In genomic region chrX:154734101-154734781, GRCh38 we compare ENCODE assay signal across 8 cellular contexts. TPM values are rescaled to one million over a fixed set of nuclear protein-coding genes. Genes with fewer than 3 reads are reported as not detected.
DNase-seq lines count a peak whose midpoint lies in the region; ATAC-seq and TF ChIP-seq lines count a peak whose summit lies in the region.

No MANE protein-coding gene starts in this region.

- peaks cover 8% of the 10 kb centered on the region; the same call in 1 of the 2 replicates for H4K20me1 ChIP-seq in BLaER1

- no peak for TF ChIP-seq CTCF in adrenal gland (IDR thresholded peaks at IDR 0.05)
- TF ChIP-seq CTCF in left lung (IDR thresholded peaks at IDR 0.05) = no peak

- H3K9me3 ChIP-seq in BLaER1 (no peaks in the 10 kb centered on the region), adrenal gland (replicated peaks in 1 of 3) (no peaks in the 10 kb centered on the region), left lung (no peaks in the 10 kb centered on the region), thymus (ENCODE audit: control insufficient read depth) (no peaks in the 10 kb centered on the region)

- H3K4me1 ChIP-seq in BLaER1 (peaks cover 89% of the 10 kb centered on the region), adrenal gland (replicated peaks in 1 of 2) (peaks cover 13 to 60% of the 10 kb centered on the region in 2 donors), left lung (peaks cover 41 to 97% of the 10 kb centered on the region in 2 donors), thymus (ENCODE audit: control insufficient read depth, insufficient read depth, low read length) (peaks cover 9% of the 10 kb centered on the region)

- peak overlapping the region; percentile 32; the same call in 1 of the 2 replicates for H3K9ac ChIP-seq in BLaER1

- in situ Hi-C loops in KBM-7 (cut with MboI; ENCODE audit: low pct_unique_long_range_greater_than_20kb, low sequenced_read_pairs) = no loop called here

- 37 to 56% (median 44%) methylated on average over 4 to 8 of the region's 8 CpGs for WGBS in adrenal gland, 4 donors
- WGBS in thymus = 6% methylated on average over 8 of the region's 8 CpGs

- H3K4me3 ChIP-seq in BLaER1 = peak overlapping the region; percentile 15; the same call in 1 of the 2 replicates
- no peak overlapping the region for H3K4me3 ChIP-seq in adrenal gland
- H3K4me3 ChIP-seq in left lung = no peak overlapping the region
- H3K4me3 ChIP-seq in thymus (ENCODE audit: low read length) = no peak overlapping the region

- H3K4me2 ChIP-seq in BLaER1 = peak overlapping the region; percentile 64

- H3K36me3 ChIP-seq in BLaER1 = no peaks in the 10 kb centered on the region
- no peaks in the 10 kb centered on the region for H3K36me3 ChIP-seq in adrenal gland (replicated peaks in 1 of 2)
- H3K36me3 ChIP-seq in left lung = no peaks in the 10 kb centered on the region
- no peaks in the 10 kb centered on the region for H3K36me3 ChIP-seq in thymus (ENCODE audit: control insufficient read depth, insufficient read depth)

- TF ChIP-seq POLR2A in adrenal gland (IDR thresholded peaks at IDR 0.05) = no peak

- H3K27ac ChIP-seq in BLaER1 (peak overlapping the region; percentile 62), adrenal gland (peak overlapping the region in 4 of 5 donors; percentile 14 to 81 (median 54)), left lung (peak overlapping the region; percentile 78 to 89), thymus (ENCODE audit: low read depth) (peak overlapping the region; percentile 44)

- peak; percentile 85 for DNase-seq in KBM-7
- peak in 3 of 7 donors; percentile 31 to 58 (median 40) for DNase-seq in adrenal gland
- DNase-seq in left lung = peak; percentile 52 to 65
- DNase-seq in NCI-H69 (lab: John Stamatoyannopoulos, UW) = no peak
- no peak for DNase-seq in NCI-H345 treated with DMSO at 0.1 percent for 48 hours (lab: John Stamatoyannopoulos, UW; ENCODE audit: unreplicated experiment)
- DNase-seq in cortex of kidney (lab: John Stamatoyannopoulos, UW) = no peak

- peaks cover 97% of the 10 kb centered on the region for H3K27me3 ChIP-seq in BLaER1
- peaks cover 7% of the 10 kb centered on the region for H3K27me3 ChIP-seq in adrenal gland
- H3K27me3 ChIP-seq in left lung = no peaks in the 10 kb centered on the region
- H3K27me3 ChIP-seq in thymus (ENCODE audit: control insufficient read depth, insufficient read depth) = no peaks in the 10 kb centered on the region

- intact Hi-C loops in adrenal gland (cut with DNase I) = no loop called here
- intact Hi-C loops in left lung (cut with DNase I) = no loop called here

- peak; percentile 48 for ATAC-seq in left lung

RNA-seq across cellular contexts. Expression of gene GAB3, which starts 16.6 kb away (rescaled TPM):
- 10 to 100 TPM in 1 of 8 donors, 1 to 10 TPM in 7; 4.0 to 11.8 (median 5.7) TPM for total RNA-seq in adrenal gland
- 1 to 10 TPM; 2.6 to 8.2 (median 3.5) TPM for polyA plus RNA-seq in adrenal gland
- total RNA-seq in left lung = 10 to 100 TPM in 1 of 2 donors, 1 to 10 TPM in 1; 6.6 to 15.0 TPM
- 5.0 TPM for polyA plus RNA-seq in thymus

RNA-seq across cellular contexts. Expression of gene DKC1, which starts 28.4 kb away (rescaled TPM):
- 10 to 100 TPM; 20.2 to 48.6 (median 27.2) TPM for total RNA-seq in adrenal gland
- polyA plus RNA-seq in adrenal gland = 100 to 1,000 TPM in 1 of 3 donors, 10 to 100 TPM in 2; 22.0 to 111 (median 37.4) TPM
- total RNA-seq in left lung = 10 to 100 TPM; 22.3 to 42.5 TPM
- polyA plus RNA-seq in thymus = 34.0 TPM

Comparison
In these comparisons a context has a peak if more than half of its experiments do, and no peak if none do; other contexts are left out.
1. DNase-seq: peak in KBM-7 (single experiment) and left lung (2 of 2); none in NCI-H69 (single experiment), NCI-H345 treated with DMSO at 0.1 percent for 48 hours (single experiment) and cortex of kidney (single experiment).
2. Peak in every context shown above with its lines, with median percentiles within 50 percentile points of each other: H3K27ac ChIP-seq.